ENCODE assay signal across 1 cellular context in the genomic region with DNA sequence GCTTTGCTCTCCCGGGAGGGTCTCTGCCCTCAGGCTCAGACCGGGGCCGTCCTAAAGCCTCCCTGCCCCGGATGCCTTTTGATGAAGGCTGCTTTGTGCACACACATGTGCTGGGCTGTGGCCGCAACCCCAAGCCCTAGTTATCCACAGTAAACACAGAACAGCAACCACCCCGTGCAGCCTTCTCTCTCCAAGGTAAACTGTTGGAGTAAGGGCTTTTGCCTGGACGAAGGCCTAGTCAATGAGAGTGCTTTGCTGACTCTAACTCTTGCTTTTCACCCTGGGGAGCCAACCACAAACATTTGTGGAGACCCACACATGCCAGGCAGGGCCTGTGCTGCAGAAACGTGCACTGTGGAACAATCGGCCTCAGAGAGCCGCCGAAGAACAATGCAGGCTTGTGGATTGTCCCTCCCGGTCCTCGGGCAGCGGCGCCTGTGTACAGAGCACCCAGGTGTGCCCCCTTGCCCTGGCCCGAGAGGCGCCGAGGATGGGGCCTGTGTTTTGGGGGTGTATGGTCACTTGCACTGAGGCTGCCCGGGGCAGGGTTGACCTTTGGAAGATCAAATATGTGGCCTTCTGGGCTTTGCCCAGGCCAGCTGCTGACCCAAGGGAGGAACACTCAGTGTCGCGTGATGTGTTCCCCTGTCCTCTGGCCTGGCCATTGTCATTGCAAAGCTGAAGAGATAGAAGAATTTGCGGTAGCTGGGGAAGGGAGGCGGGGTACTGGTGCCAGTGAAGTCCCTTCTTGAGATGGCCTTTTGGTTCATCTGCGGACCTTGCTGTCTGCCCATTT.
TF ChIP-seq lines count a peak whose summit lies in the region.

No MANE protein-coding gene starts in this region.

TF ChIP-seq in HepG2, 621 proteins besides CTCF, POLR2A, EP300 and RAD21 (continued from another document and continues in another):
- no peak for TF ChIP-seq ZNF83 (CRISPR knock-in tag; IDR thresholded peaks at IDR 0.05; ENCODE audit: borderline replicate concordance)
- no peak; the same call in 1 of the 2 replicates for TF ChIP-seq ZBTB33 (CRISPR knock-in tag; IDR thresholded peaks at IDR 0.05)
- TF ChIP-seq TOE1 (CRISPR knock-in tag; IDR thresholded peaks at IDR 0.05) = no peak
- TF ChIP-seq TEAD3 (CRISPR knock-in tag; optimal IDR thresholded peaks at IDR 0.05; ENCODE audit: borderline replicate concordance) = peak; percentile 65
- no peak for TF ChIP-seq ZNF564 (CRISPR knock-in tag; IDR thresholded peaks at IDR 0.05)
- TF ChIP-seq NR0B2 (CRISPR knock-in tag; IDR thresholded peaks at IDR 0.05) = no peak
- no peak for TF ChIP-seq ZNF10 (CRISPR knock-in tag; IDR thresholded peaks at IDR 0.05; ENCODE audit: borderline replicate concordance, low read depth)
- TF ChIP-seq RELA (CRISPR knock-in tag; IDR thresholded peaks at IDR 0.05) = no peak
- TF ChIP-seq POGZ (CRISPR knock-in tag; IDR thresholded peaks at IDR 0.05) = peak; percentile 69
- TF ChIP-seq, protein P1, sequence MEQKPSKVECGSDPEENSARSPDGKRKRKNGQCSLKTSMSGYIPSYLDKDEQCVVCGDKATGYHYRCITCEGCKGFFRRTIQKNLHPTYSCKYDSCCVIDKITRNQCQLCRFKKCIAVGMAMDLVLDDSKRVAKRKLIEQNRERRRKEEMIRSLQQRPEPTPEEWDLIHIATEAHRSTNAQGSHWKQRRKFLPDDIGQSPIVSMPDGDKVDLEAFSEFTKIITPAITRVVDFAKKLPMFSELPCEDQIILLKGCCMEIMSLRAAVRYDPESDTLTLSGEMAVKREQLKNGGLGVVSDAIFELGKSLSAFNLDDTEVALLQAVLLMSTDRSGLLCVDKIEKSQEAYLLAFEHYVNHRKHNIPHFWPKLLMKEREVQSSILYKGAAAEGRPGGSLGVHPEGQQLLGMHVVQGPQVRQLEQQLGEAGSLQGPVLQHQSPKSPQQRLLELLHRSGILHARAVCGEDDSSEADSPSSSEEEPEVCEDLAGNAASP (CRISPR knock-in tag; IDR thresholded peaks at IDR 0.05; ENCODE audit: borderline replicate concordance) = peak; percentile 71; the same call in 1 of the 2 replicates
- TF ChIP-seq MIER2 (CRISPR knock-in tag; IDR thresholded peaks at IDR 0.05) = 0 out of 2 replicates have a peak, but pooled peaks have one; percentile 31
- no peak for TF ChIP-seq GATA4 (IDR thresholded peaks at IDR 0.05; ENCODE audit: borderline replicate concordance, low read depth)
- peak; percentile 100 for TF ChIP-seq ZNF572 (CRISPR knock-in tag; IDR thresholded peaks at IDR 0.05)
- no peak; the same call in 1 of the 2 replicates for TF ChIP-seq KLF11 (CRISPR knock-in tag; IDR thresholded peaks at IDR 0.05)
- peak; percentile 55 for TF ChIP-seq TAF15 (IDR thresholded peaks at IDR 0.05; ENCODE audit: low read depth, low read length, poor library complexity, severe bottlenecking)
- TF ChIP-seq KMT2B (CRISPR knock-in tag; IDR thresholded peaks at IDR 0.05) = peak; percentile 57; the same call in 1 of the 2 replicates
- TF ChIP-seq E2F1 (CRISPR knock-in tag; IDR thresholded peaks at IDR 0.05) = 0 out of 2 replicates have a peak, but pooled peaks have one; percentile 49
- TF ChIP-seq HNF1B (CRISPR knock-in tag; IDR thresholded peaks at IDR 0.05) = no peak
- 0 out of 2 replicates have a peak, but pooled peaks have one; percentile 65 for TF ChIP-seq ZNF749 (CRISPR knock-in tag; IDR thresholded peaks at IDR 0.05; ENCODE audit: borderline replicate concordance)
- TF ChIP-seq PRPF4 (IDR thresholded peaks at IDR 0.05; ENCODE audit: low read depth, low read length, poor library complexity, severe bottlenecking) = no peak
- TF ChIP-seq JDP2 (CRISPR knock-in tag; IDR thresholded peaks at IDR 0.05; ENCODE audit: borderline replicate concordance) = no peak
- peak; percentile 13; the same call in 1 of the 2 replicates for TF ChIP-seq KDM1A (CRISPR knock-in tag; IDR thresholded peaks at IDR 0.05)
- TF ChIP-seq DR1 (CRISPR knock-in tag; IDR thresholded peaks at IDR 0.05) = no peak
- TF ChIP-seq ZNF737 (CRISPR knock-in tag; IDR thresholded peaks at IDR 0.05; ENCODE audit: borderline replicate concordance) = no peak; the same call in none of the 2 replicates
- no peak; the same call in 1 of the 2 replicates for TF ChIP-seq ZNF224 (CRISPR knock-in tag; IDR thresholded peaks at IDR 0.05)
- no peak for TF ChIP-seq JARID2 (CRISPR knock-in tag; IDR thresholded peaks at IDR 0.05; ENCODE audit: insufficient replicate concordance)
- TF ChIP-seq RFX5 (IDR thresholded peaks at IDR 0.05; ENCODE audit: low read depth, low read length) = no peak
- no peak for TF ChIP-seq ZNF773 (CRISPR knock-in tag; IDR thresholded peaks at IDR 0.05; ENCODE audit: borderline replicate concordance)
- TF ChIP-seq, protein P2, sequence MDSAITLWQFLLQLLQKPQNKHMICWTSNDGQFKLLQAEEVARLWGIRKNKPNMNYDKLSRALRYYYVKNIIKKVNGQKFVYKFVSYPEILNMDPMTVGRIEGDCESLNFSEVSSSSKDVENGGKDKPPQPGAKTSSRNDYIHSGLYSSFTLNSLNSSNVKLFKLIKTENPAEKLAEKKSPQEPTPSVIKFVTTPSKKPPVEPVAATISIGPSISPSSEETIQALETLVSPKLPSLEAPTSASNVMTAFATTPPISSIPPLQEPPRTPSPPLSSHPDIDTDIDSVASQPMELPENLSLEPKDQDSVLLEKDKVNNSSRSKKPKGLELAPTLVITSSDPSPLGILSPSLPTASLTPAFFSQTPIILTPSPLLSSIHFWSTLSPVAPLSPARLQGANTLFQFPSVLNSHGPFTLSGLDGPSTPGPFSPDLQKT (CRISPR knock-in tag; IDR thresholded peaks at IDR 0.05; ENCODE audit: borderline replicate concordance) = no peak
- TF ChIP-seq RBFOX2 (IDR thresholded peaks at IDR 0.05; ENCODE audit: low read depth, low read length) = peak; percentile 64
- TF ChIP-seq, protein P3, sequence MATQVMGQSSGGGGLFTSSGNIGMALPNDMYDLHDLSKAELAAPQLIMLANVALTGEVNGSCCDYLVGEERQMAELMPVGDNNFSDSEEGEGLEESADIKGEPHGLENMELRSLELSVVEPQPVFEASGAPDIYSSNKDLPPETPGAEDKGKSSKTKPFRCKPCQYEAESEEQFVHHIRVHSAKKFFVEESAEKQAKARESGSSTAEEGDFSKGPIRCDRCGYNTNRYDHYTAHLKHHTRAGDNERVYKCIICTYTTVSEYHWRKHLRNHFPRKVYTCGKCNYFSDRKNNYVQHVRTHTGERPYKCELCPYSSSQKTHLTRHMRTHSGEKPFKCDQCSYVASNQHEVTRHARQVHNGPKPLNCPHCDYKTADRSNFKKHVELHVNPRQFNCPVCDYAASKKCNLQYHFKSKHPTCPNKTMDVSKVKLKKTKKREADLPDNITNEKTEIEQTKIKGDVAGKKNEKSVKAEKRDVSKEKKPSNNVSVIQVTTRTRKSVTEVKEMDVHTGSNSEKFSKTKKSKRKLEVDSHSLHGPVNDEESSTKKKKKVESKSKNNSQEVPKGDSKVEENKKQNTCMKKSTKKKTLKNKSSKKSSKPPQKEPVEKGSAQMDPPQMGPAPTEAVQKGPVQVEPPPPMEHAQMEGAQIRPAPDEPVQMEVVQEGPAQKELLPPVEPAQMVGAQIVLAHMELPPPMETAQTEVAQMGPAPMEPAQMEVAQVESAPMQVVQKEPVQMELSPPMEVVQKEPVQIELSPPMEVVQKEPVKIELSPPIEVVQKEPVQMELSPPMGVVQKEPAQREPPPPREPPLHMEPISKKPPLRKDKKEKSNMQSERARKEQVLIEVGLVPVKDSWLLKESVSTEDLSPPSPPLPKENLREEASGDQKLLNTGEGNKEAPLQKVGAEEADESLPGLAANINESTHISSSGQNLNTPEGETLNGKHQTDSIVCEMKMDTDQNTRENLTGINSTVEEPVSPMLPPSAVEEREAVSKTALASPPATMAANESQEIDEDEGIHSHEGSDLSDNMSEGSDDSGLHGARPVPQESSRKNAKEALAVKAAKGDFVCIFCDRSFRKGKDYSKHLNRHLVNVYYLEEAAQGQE (IDR thresholded peaks at IDR 0.05; ENCODE audit: borderline replicate concordance in 1 of 2, low read depth in 1 of 2, low read length in 2 of 2) = no peak
- no peak for TF ChIP-seq SIN3B (IDR thresholded peaks at IDR 0.05; ENCODE audit: low read length)
- TF ChIP-seq GABPB1 (CRISPR knock-in tag; IDR thresholded peaks at IDR 0.05) = peak; percentile 53; the same call in 1 of the 2 replicates
- TF ChIP-seq ZSCAN22 (CRISPR knock-in tag; IDR thresholded peaks at IDR 0.05) = no peak
- no peak; the same call in 1 of the 2 replicates for TF ChIP-seq ZNF501 (CRISPR knock-in tag; IDR thresholded peaks at IDR 0.05)
- TF ChIP-seq SP1 (IDR thresholded peaks at IDR 0.05) = no peak
- TF ChIP-seq SP1 (CRISPR knock-in tag; IDR thresholded peaks at IDR 0.05) = peak; percentile 25; the same call in 1 of the 2 replicates
- TF ChIP-seq, protein P4, sequence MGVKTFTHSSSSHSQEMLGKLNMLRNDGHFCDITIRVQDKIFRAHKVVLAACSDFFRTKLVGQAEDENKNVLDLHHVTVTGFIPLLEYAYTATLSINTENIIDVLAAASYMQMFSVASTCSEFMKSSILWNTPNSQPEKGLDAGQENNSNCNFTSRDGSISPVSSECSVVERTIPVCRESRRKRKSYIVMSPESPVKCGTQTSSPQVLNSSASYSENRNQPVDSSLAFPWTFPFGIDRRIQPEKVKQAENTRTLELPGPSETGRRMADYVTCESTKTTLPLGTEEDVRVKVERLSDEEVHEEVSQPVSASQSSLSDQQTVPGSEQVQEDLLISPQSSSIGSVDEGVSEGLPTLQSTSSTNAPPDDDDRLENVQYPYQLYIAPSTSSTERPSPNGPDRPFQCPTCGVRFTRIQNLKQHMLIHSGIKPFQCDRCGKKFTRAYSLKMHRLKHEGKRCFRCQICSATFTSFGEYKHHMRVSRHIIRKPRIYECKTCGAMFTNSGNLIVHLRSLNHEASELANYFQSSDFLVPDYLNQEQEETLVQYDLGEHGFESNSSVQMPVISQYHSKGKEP (CRISPR knock-in tag; IDR thresholded peaks at IDR 0.05) = 0 out of 2 replicates have a peak, but pooled peaks have one; percentile 47
- no peak for TF ChIP-seq MAFF (IDR thresholded peaks at IDR 0.05; ENCODE audit: low read depth, low read length)
- TF ChIP-seq GATAD2A (CRISPR knock-in tag; IDR thresholded peaks at IDR 0.05) = peak; percentile 90; the same call in 1 of the 2 replicates
- no peak for TF ChIP-seq KAT2B (IDR thresholded peaks at IDR 0.05; ENCODE audit: borderline replicate concordance, low read depth, low read length)
- TF ChIP-seq HMG20B (CRISPR knock-in tag; conservative IDR thresholded peaks at IDR 0.05) = no peak; the same call in 1 of the 2 replicates
- TF ChIP-seq, protein P5, sequence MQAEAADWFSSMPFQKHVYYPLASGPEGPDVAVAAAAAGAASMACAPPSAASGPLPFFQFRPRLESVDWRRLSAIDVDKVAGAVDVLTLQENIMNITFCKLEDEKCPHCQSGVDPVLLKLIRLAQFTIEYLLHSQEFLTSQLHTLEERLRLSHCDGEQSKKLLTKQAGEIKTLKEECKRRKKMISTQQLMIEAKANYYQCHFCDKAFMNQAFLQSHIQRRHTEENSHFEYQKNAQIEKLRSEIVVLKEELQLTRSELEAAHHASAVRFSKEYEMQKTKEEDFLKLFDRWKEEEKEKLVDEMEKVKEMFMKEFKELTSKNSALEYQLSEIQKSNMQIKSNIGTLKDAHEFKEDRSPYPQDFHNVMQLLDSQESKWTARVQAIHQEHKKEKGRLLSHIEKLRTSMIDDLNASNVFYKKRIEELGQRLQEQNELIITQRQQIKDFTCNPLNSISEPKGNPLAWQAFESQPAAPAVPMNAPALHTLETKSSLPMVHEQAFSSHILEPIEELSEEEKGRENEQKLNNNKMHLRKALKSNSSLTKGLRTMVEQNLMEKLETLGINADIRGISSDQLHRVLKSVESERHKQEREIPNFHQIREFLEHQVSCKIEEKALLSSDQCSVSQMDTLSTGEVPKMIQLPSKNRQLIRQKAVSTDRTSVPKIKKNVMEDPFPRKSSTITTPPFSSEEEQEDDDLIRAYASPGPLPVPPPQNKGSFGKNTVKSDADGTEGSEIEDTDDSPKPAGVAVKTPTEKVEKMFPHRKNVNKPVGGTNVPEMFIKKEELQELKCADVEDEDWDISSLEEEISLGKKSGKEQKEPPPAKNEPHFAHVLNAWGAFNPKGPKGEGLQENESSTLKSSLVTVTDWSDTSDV (CRISPR knock-in tag; IDR thresholded peaks at IDR 0.05) = 0 out of 2 replicates have a peak, but pooled peaks have one; percentile 60
- peak; percentile 54; the same call in 1 of the 2 replicates for TF ChIP-seq TAF1 (CRISPR knock-in tag; IDR thresholded peaks at IDR 0.05)
- TF ChIP-seq NR3C1 (CRISPR knock-in tag; IDR thresholded peaks at IDR 0.05) = no peak
- TF ChIP-seq IRF2 (CRISPR knock-in tag; IDR thresholded peaks at IDR 0.05) = no peak
- TF ChIP-seq NFIC (IDR thresholded peaks at IDR 0.05; ENCODE audit: low read length) = no peak
